In the genomic region with DNA sequence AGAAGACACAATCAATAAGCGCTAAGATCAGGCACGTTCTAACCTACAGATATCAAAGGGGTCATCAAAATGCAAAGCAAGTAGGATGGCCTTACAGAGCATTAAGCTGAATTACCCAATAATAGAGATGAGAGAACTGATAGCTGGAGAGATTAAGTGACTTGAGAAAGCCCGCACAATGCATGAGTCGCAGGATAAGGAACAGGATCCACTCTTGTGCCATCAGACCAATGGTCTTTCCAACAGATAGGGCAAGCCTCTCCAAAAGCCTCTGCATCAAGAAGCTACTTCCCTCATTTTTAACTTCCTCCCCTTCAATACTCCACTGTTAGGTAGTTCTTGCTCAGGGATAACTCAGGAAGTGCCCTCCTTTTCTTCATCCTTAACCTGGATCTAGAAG, we compare ENCODE assay signal across 10 cellular contexts. TPM values are rescaled to one million over a fixed set of nuclear protein-coding genes. Genes with fewer than 3 reads are reported as not detected.
DNase-seq lines count a peak whose midpoint lies in the region; ATAC-seq, FAIRE-seq and TF ChIP-seq lines count a peak whose summit lies in the region.
"Had no signal": no experiment of that assay in that cellular context is flagged by ENCODE, and none has a peak within 500 bp of the region (broad histone marks: within the 10 kb centered on the region; RNA-seq: fewer than 3 reads in every experiment).

No MANE protein-coding gene starts in this region.

- H3K4me1 ChIP-seq in endothelial cell of umbilical vein (ENCODE audit: control insufficient read depth, extremely low read depth, insufficient read depth, low read length): peaks cover 33% of the 10 kb centered on the region
- peaks cover 37% of the 10 kb centered on the region for H3K4me1 ChIP-seq in skeletal muscle satellite cell (ENCODE audit: control insufficient read depth, insufficient read depth, low read length)
- H3K4me1 ChIP-seq in prostate gland (replicated peaks): no peaks in the 10 kb centered on the region

- H2AFZ ChIP-seq in endothelial cell of umbilical vein (ENCODE audit: low read depth, low read length): no peak overlapping the region

- H3K9me3 ChIP-seq in endothelial cell of umbilical vein (replicated peaks; ENCODE audit: control insufficient read depth, insufficient read depth, low read length): no peaks in the 10 kb centered on the region
- no peaks in the 10 kb centered on the region for H3K9me3 ChIP-seq in skeletal muscle satellite cell (replicated peaks; ENCODE audit: low read length)
- no peaks in the 10 kb centered on the region for H3K9me3 ChIP-seq in prostate gland

- H3K79me2 ChIP-seq in endothelial cell of umbilical vein (ENCODE audit: control insufficient read depth, insufficient read depth, low read length): peaks cover 58% of the 10 kb centered on the region

- H3K27ac ChIP-seq in endothelial cell of umbilical vein (ENCODE audit: insufficient read depth, low read depth, low read length): no peak overlapping the region
- no peak overlapping the region for H3K27ac ChIP-seq in prostate gland

- CTCF ChIA-PET in endothelial cell of umbilical vein (lab: Charles Lee) (interaction anchor here (1.3 to 3.1 kb wide), 3 partner anchors 11 to 27 kb away, joined by 3 to 15 read pairs (median 12); no protein-coding TSS in a partner anchor), GM10248 (lab: Yijun Ruan, JAX) (interaction anchor here (0.7 to 2.0 kb wide), 4 partner anchors 10 to 27 kb away, joined by 3 to 6 read pairs (median 6); no protein-coding TSS in a partner anchor)

- H3K9ac ChIP-seq in endothelial cell of umbilical vein (replicated peaks; ENCODE audit: extremely low read depth, insufficient read depth, low read length) (no peak overlapping the region), skeletal muscle satellite cell (ENCODE audit: low read depth, low read length) (no peak overlapping the region)

- H3K27me3 ChIP-seq in endothelial cell of umbilical vein (ENCODE audit: control insufficient read depth in 2 of 2, insufficient read depth in 2 of 2, low read length in 2 of 2) (no peaks in the 10 kb centered on the region), skeletal muscle satellite cell (ENCODE audit: control insufficient read depth, insufficient read depth, low read length) (no peaks in the 10 kb centered on the region), prostate gland (replicated peaks; ENCODE audit: insufficient read depth) (no peaks in the 10 kb centered on the region)

- H3K36me3 ChIP-seq in endothelial cell of umbilical vein (ENCODE audit: control insufficient read depth in 2 of 2, extremely low read depth in 1 of 2, insufficient read depth in 2 of 2, low read length in 2 of 2) (peaks cover 2 to 5% of the 10 kb centered on the region in 2 experiments), skeletal muscle satellite cell (ENCODE audit: insufficient read depth, low read length) (peaks cover 15% of the 10 kb centered on the region), prostate gland (no peaks in the 10 kb centered on the region)

- no peak for ATAC-seq in HG03097 (IDR thresholded peaks at IDR 0.05; ENCODE audit: low FRiP score, unreplicated experiment)

- H3K36me3 Mint-ChIP-seq in activated T-cell treated with anti-CD3 and anti-CD28 coated beads, Interleukin-2, amount 50 U/mL, for 24 hours (ENCODE audit: low read depth): peaks cover 59% of the 10 kb centered on the region

- dilution Hi-C loops in endothelial cell of umbilical vein (cut with MboI; ENCODE audit: extremely low pct_ligation_motif_present, low sequenced_read_pairs): no loop called here

- H3K4me3 ChIP-seq in endothelial cell of umbilical vein (replicated peaks in 1 of 3; ENCODE audit: insufficient read depth in 1 of 3, low read depth in 1 of 3, low read length in 3 of 3) (peak overlapping the region in 1 of 3 experiments; percentile 7), skeletal muscle satellite cell (ENCODE audit: low read length) (peak overlapping the region; percentile 85), prostate gland (no peak overlapping the region)

- H3K9me3 Mint-ChIP-seq in activated T-cell treated with anti-CD3 and anti-CD28 coated beads, Interleukin-2, amount 50 U/mL, for 24 hours: peaks cover 7% of the 10 kb centered on the region

- no peak for TF ChIP-seq CTCF in endothelial cell of umbilical vein (IDR thresholded peaks at IDR 0.05; ENCODE audit: extremely low read depth in 1 of 2, insufficient read depth in 1 of 2, low read depth in 1 of 2, low read length in 2 of 2)
- TF ChIP-seq CTCF in GM10248 (IDR thresholded peaks at IDR 0.05; ENCODE audit: control extremely low read depth, extremely low read depth, low read depth, missing control alignments): no peak
- no peak for TF ChIP-seq CTCF in prostate gland (IDR thresholded peaks at IDR 0.05)

- H3K27me3 Mint-ChIP-seq in activated T-cell treated with anti-CD3 and anti-CD28 coated beads, Interleukin-2, amount 50 U/mL, for 24 hours: no peaks in the 10 kb centered on the region

- H3K4me3 Mint-ChIP-seq in activated T-cell treated with anti-CD3 and anti-CD28 coated beads, Interleukin-2, amount 50 U/mL, for 24 hours: peak overlapping the region; percentile 88

- BruUV-seq in endothelial cell of umbilical vein (replicated peaks; lab: Mats Ljungman, UMichigan): no TSS peak

- POLR2A ChIA-PET in endothelial cell of umbilical vein (lab: Charles Lee): no interaction called here
- POLR2A ChIA-PET in GM10248 (lab: Yijun Ruan, JAX): no interaction called here

- H4K20me1 ChIP-seq in endothelial cell of umbilical vein (replicated peaks; ENCODE audit: control insufficient read depth, extremely low read depth, insufficient read depth, low read length): peaks cover 4% of the 10 kb centered on the region

- H3K4me2 ChIP-seq in endothelial cell of umbilical vein (ENCODE audit: insufficient read depth, low read length) (peak overlapping the region; percentile 77), skeletal muscle satellite cell (ENCODE audit: low read length) (peak overlapping the region; percentile 88)

- 88% methylated on average over 4 of the region's 4 CpGs for WGBS in prostate gland

- peaks cover 54% of the 10 kb centered on the region for H3K4me1 Mint-ChIP-seq in activated T-cell treated with anti-CD3 and anti-CD28 coated beads, Interleukin-2, amount 50 U/mL, for 24 hours (ENCODE audit: low read depth)

- DNase-seq in activated T-cell treated with anti-CD3 and anti-CD28 coated beads, Interleukin-2, amount 50 U/mL, for 24 hours: no peak
- DNase-seq in activated T-cell treated with anti-CD3 and anti-CD28 coated beads for 4 hours (no peak), RKO (ENCODE audit: low spot score) (peak; percentile 33), endothelial cell of umbilical vein (ENCODE audit: low read depth, low spot score) (no peak), GM10248 (ENCODE audit: extremely low spot score) (no peak), prostate gland (ENCODE audit: low spot score) (no peak)
- DNase-seq: nucleus accumbens had no signal

- H3K9me1 ChIP-seq in endothelial cell of umbilical vein (replicated peaks; ENCODE audit: control insufficient read depth, extremely low read depth, insufficient read depth, low read length): no peaks in the 10 kb centered on the region

- no peak for FAIRE-seq in endothelial cell of umbilical vein (lab: Jason Lieb, UNC)

- TF ChIP-seq POLR2A in endothelial cell of umbilical vein (IDR thresholded peaks at IDR 0.05; ENCODE audit: low read depth, low read length) (no peak), prostate gland (IDR thresholded peaks at IDR 0.05) (no peak)

- no peak overlapping the region for H3K27ac Mint-ChIP-seq in activated T-cell treated with anti-CD3 and anti-CD28 coated beads, Interleukin-2, amount 50 U/mL, for 24 hours

- intact Hi-C loops in endothelial cell of umbilical vein (cut with micrococcal nuclease) (loop anchor here (10.0 kb wide), 1 partner anchor 283 kb away; a partner anchor contains a TSS), prostate gland (cut with DNase I) (no loop called here)

TF ChIP-seq in endothelial cell of umbilical vein, 7 proteins besides CTCF, POLR2A, EP300 and RAD21 (continues in another document):
- no peak for TF ChIP-seq FOS (IDR thresholded peaks at IDR 0.05; ENCODE audit: borderline replicate concordance, insufficient read depth, low read length)
- TF ChIP-seq GATA2 (IDR thresholded peaks at IDR 0.05; ENCODE audit: insufficient read depth, insufficient read length, low read depth, low read length): peak; percentile 67

RNA-seq across cellular contexts. Expression of a gene that starts 2.6 kb away (rescaled TPM):
- total RNA-seq in endothelial cell of umbilical vein: 22.3 and 23.6 TPM in 2 replicates
- 3.3 and 4.1 TPM in 2 replicates for polyA plus RNA-seq in endothelial cell of umbilical vein
- 3.9 and 4.0 TPM in 2 replicates for polyA plus RNA-seq in endothelial cell of umbilical vein (2011; cell fraction: cytosol; rRNA removed)
- polyA plus RNA-seq in endothelial cell of umbilical vein (2011; cell fraction: nucleus; rRNA removed): 6.9 and 7.6 TPM in 2 replicates
- polyA plus RNA-seq in endothelial cell of umbilical vein (2012): 6.9 and 9.7 TPM in 2 replicates
- polyA minus RNA-seq in endothelial cell of umbilical vein: 28.1 and 31.5 TPM in 2 replicates
- 76.2 TPM for polyA minus RNA-seq in endothelial cell of umbilical vein (2011; cell fraction: cytosol; rRNA and poly(A)+ RNA removed)
- polyA minus RNA-seq in endothelial cell of umbilical vein (2011; cell fraction: nucleus; rRNA and poly(A)+ RNA removed): 12.9 and 17.0 TPM in 2 replicates
- 21.8 and 29.9 TPM in 2 replicates for total RNA-seq in skeletal muscle satellite cell (2012; rRNA removed)
- 10 to 100 TPM in 1 of 2 donors, 1 to 10 TPM in 1; 3.0 to 18.9 TPM for total RNA-seq in prostate gland

RNA-seq across cellular contexts. Expression of a gene that starts 2.6 kb away (rescaled TPM):
- total RNA-seq in endothelial cell of umbilical vein (22.0 and 23.9 TPM in 2 replicates), prostate gland (10 to 100 TPM; 12.3 to 32.8 TPM)
- 16.1 and 17.0 TPM in 2 replicates for polyA plus RNA-seq in endothelial cell of umbilical vein
- polyA plus RNA-seq in endothelial cell of umbilical vein (2011; cell fraction: cytosol; rRNA removed): 20.6 and 24.0 TPM in 2 replicates
- 9.6 and 12.0 TPM in 2 replicates for polyA plus RNA-seq in endothelial cell of umbilical vein (2011; cell fraction: nucleus; rRNA removed)
- polyA plus RNA-seq in endothelial cell of umbilical vein (2012): 23.6 and 26.2 TPM in 2 replicates
- polyA minus RNA-seq in endothelial cell of umbilical vein: 17.4 and 23.5 TPM in 2 replicates
- polyA minus RNA-seq in endothelial cell of umbilical vein (2011; cell fraction: cytosol; rRNA and poly(A)+ RNA removed): 29.1 TPM
- 4.3 and 8.3 TPM in 2 replicates for polyA minus RNA-seq in endothelial cell of umbilical vein (2011; cell fraction: nucleus; rRNA and poly(A)+ RNA removed)
- total RNA-seq in skeletal muscle satellite cell (2012; rRNA removed): 25.8 and 33.5 TPM in 2 replicates

RNA-seq across cellular contexts. Expression of a gene that starts 14.5 kb away (rescaled TPM):
- total RNA-seq in endothelial cell of umbilical vein: not detected in 2 replicates
- not detected in 2 replicates for polyA plus RNA-seq in endothelial cell of umbilical vein
- polyA plus RNA-seq in endothelial cell of umbilical vein (2011; cell fraction: cytosol; rRNA removed): not detected in 2 replicates
- not detected in 2 replicates for polyA plus RNA-seq in endothelial cell of umbilical vein (2011; cell fraction: nucleus; rRNA removed)
- not detected in 2 replicates for polyA plus RNA-seq in endothelial cell of umbilical vein (2012)
- polyA minus RNA-seq in endothelial cell of umbilical vein: not detected in 2 replicates
- not detected for polyA minus RNA-seq in endothelial cell of umbilical vein (2011; cell fraction: cytosol; rRNA and poly(A)+ RNA removed)
- not detected in 2 replicates for polyA minus RNA-seq in endothelial cell of umbilical vein (2011; cell fraction: nucleus; rRNA and poly(A)+ RNA removed)
- total RNA-seq in skeletal muscle satellite cell (2012; rRNA removed): not detected in 2 replicates
- under 1 TPM in 1 of 2 donors, not detected in 1; 0.91 TPM for total RNA-seq in prostate gland
- polyA plus RNA-seq: BJ had no signal
